ENCODE assay signal across 7 cellular contexts in genomic region chr1:43653339-43653738, GRCh38. TPM values are rescaled to one million over a fixed set of nuclear protein-coding genes. Genes with fewer than 3 reads are reported as not detected.
DNase-seq lines count a peak whose midpoint lies in the region; ATAC-seq and TF ChIP-seq lines count a peak whose summit lies in the region.

No MANE protein-coding gene starts in this region.

- H3K4me3 ChIP-seq in astrocyte of the spinal cord (ENCODE audit: low read depth, low read length), result no peak overlapping the region

- TF ChIP-seq CTCF in astrocyte of the spinal cord (IDR thresholded peaks at IDR 0.05; ENCODE audit: low read depth, low read length), result peak; percentile 50

- peak; percentile 50 for DNase-seq in GM03348 (ENCODE audit: low spot score)
- peak; percentile 88 to 90 for DNase-seq in Kasumi-1 (lab: John Stamatoyannopoulos, UW)
- peak; percentile 39 for DNase-seq in astrocyte of the spinal cord (ENCODE audit: low read depth, low spot score)
- peak; percentile 62 for DNase-seq in myocyte (ENCODE audit: low read depth)

- ATAC-seq in GM21786 (IDR thresholded peaks at IDR 0.05; ENCODE audit: unreplicated experiment) (no peak), GM19023 (IDR thresholded peaks at IDR 0.05; ENCODE audit: unreplicated experiment) (no peak), GM21528 (IDR thresholded peaks at IDR 0.05; ENCODE audit: low FRiP score, unreplicated experiment) (no peak)

- in situ Hi-C loops in astrocyte of the spinal cord (cut with HindIII; ENCODE audit: low sequenced_read_pairs), result no loop called here

RNA-seq across cellular contexts. Expression of gene KDM4A, which starts 3.4 kb away (rescaled TPM):
- 27.7 and 31.2 TPM in 2 replicates for total RNA-seq in myocyte
- 34.6 TPM for polyA plus RNA-seq in myocyte (2012)

RNA-seq across cellular contexts. Expression of gene ST3GAL3, which starts 54.0 kb away (rescaled TPM):
- 29.2 and 33.7 TPM in 2 replicates for total RNA-seq in myocyte
- 31.3 TPM for polyA plus RNA-seq in myocyte (2012)

Comparison
In these comparisons a context has a peak if more than half of its experiments do, and no peak if none do; other contexts are left out.
1. DNase-seq: peak in every context shown above with its lines; median percentile 89 in Kasumi-1; 62 in myocyte; 50 in GM03348; 39 in astrocyte of the spinal cord.